Comparison of ENCODE assay signal across 8 cellular contexts in genomic region chr1:9494936-9495758, GRCh38. TPM values are rescaled to one million over a fixed set of nuclear protein-coding genes. Genes with fewer than 3 reads are reported as not detected.
DNase-seq lines count a peak whose midpoint lies in the region; ATAC-seq and TF ChIP-seq lines count a peak whose summit lies in the region.

No MANE protein-coding gene starts in this region.

- H3K9me3 Mint-ChIP-seq in neural crest cell, result no peaks in the 10 kb centered on the region

- H3K27me3 ChIP-seq in BLaER1 treated with 17β-estradiol and CSF1 and Interleukin-3, amounts not matched to agents 10 nM and 100 nM, result peaks cover 0 to 2% (median 0%) of the 10 kb centered on the region in 11 experiments; a peak in 1 of 22 replicates
- peaks cover 13% of the 10 kb centered on the region for H3K27me3 ChIP-seq in H7 (ENCODE audit: control insufficient read depth, insufficient read depth, low read length)
- peaks cover 6% of the 10 kb centered on the region for H3K27me3 ChIP-seq in fibroblast of lung (ENCODE audit: control insufficient read depth, insufficient read depth, low read length)
- H3K27me3 ChIP-seq in subcutaneous abdominal adipose tissue (ENCODE audit: control insufficient read depth in 5 of 5, insufficient read depth in 4 of 5, low read length in 5 of 5), result peaks cover 0 to 2% (median 0%) of the 10 kb centered on the region in 5 donors

- H4K20me1 ChIP-seq in BLaER1 treated with 17β-estradiol and CSF1 and Interleukin-3, amounts not matched to agents 10 nM and 100 nM, result no peaks in the 10 kb centered on the region
- H4K20me1 ChIP-seq in fibroblast of lung (ENCODE audit: control insufficient read depth, extremely low read depth, insufficient read depth, low read length), result no peaks in the 10 kb centered on the region

- peak overlapping the region; percentile 63 for H3K27ac Mint-ChIP-seq in neural crest cell (ENCODE audit: unreplicated experiment)

- peak overlapping the region; percentile 69 to 94 (median 85) for H3K4me2 ChIP-seq in BLaER1 treated with 17β-estradiol and CSF1 and Interleukin-3, amounts not matched to agents 10 nM and 100 nM
- H3K4me2 ChIP-seq in fibroblast of lung (ENCODE audit: extremely low read depth, insufficient read depth, low read length), result peak overlapping the region; percentile 64

- peaks cover 19% of the 10 kb centered on the region for H3K27me3 Mint-ChIP-seq in neural crest cell (ENCODE audit: low read depth)

- no peak overlapping the region for H3K4me3 Mint-ChIP-seq in neural crest cell

- DNase-seq in H7 (peak; percentile 95), NOMO-1 treated with DMSO at 0.1 percent for 48 hours (lab: John Stamatoyannopoulos, UW; ENCODE audit: unreplicated experiment) (peak; percentile 37), activated T-cell treated with anti-CD3 and anti-CD28 coated beads for 24 hours (ENCODE audit: low read depth) (peak; percentile 62), fibroblast of lung (ENCODE audit: low read depth in 2 of 2) (peak; percentile 30 to 46), neural crest cell (ENCODE audit: low read depth, low spot score) (peak; percentile 77)

- no peaks in the 10 kb centered on the region for H3K79me2 ChIP-seq in fibroblast of lung (ENCODE audit: control insufficient read depth, insufficient read depth, low read length)

- H3K4me3 ChIP-seq in BLaER1 treated with 17β-estradiol and CSF1 and Interleukin-3, amounts not matched to agents 10 nM and 100 nM, result peak overlapping the region; percentile 33 to 66 (median 54); a peak in 18 of 20 replicates
- H3K4me3 ChIP-seq in H7 (ENCODE audit: insufficient read depth, low read depth, low read length), result peak overlapping the region; percentile 29
- peak overlapping the region in 2 of 4 experiments; percentile 26 to 30 for H3K4me3 ChIP-seq in fibroblast of lung (replicated peaks in 1 of 4; ENCODE audit: control extremely low read depth in 1 of 4, insufficient read depth in 1 of 4, low read depth in 3 of 4, low read length in 4 of 4)
- H3K4me3 ChIP-seq in subcutaneous abdominal adipose tissue (ENCODE audit: low read depth in 1 of 5, low read length in 5 of 5), result peak overlapping the region in 4 of 5 donors; percentile 56 to 64 (median 58)

- peaks cover 4% of the 10 kb centered on the region for H3K4me1 Mint-ChIP-seq in neural crest cell

- peaks cover 0 to 16% (median 11%) of the 10 kb centered on the region in 11 experiments; a peak in 18 of 22 replicates for H3K9me3 ChIP-seq in BLaER1 treated with 17β-estradiol and CSF1 and Interleukin-3, amounts not matched to agents 10 nM and 100 nM (replicated peaks in 1 of 11)
- H3K9me3 ChIP-seq in fibroblast of lung (ENCODE audit: control insufficient read depth, insufficient read depth, low read depth, low read length) (no peaks in the 10 kb centered on the region), subcutaneous abdominal adipose tissue (ENCODE audit: control insufficient read depth in 5 of 5, low read length in 5 of 5) (no peaks in the 10 kb centered on the region)

- peak; percentile 71 for TF ChIP-seq CTCF in fibroblast of lung (conservative IDR thresholded peaks at IDR 0.05 in 1 of 2, IDR thresholded peaks at IDR 0.05 in 1 of 2; ENCODE audit: low read depth in 1 of 2, low read length in 2 of 2)
- TF ChIP-seq CTCF in neural crest cell (conservative IDR thresholded peaks at IDR 0.05), result peak; percentile 98

- H3K4me1 ChIP-seq in BLaER1 treated with 17β-estradiol and CSF1 and Interleukin-3, amounts not matched to agents 10 nM and 100 nM, result peaks cover 9 to 18% (median 16%) of the 10 kb centered on the region in 10 experiments
- peaks cover 6% of the 10 kb centered on the region for H3K4me1 ChIP-seq in fibroblast of lung (ENCODE audit: control insufficient read depth, extremely low read depth, insufficient read depth, low read length)
- H3K4me1 ChIP-seq in subcutaneous abdominal adipose tissue (ENCODE audit: control insufficient read depth in 5 of 5, insufficient read depth in 5 of 5, low read length in 5 of 5), result peaks cover 2 to 19% (median 16%) of the 10 kb centered on the region in 5 donors

- H3K27ac ChIP-seq in BLaER1 treated with 17β-estradiol and CSF1 and Interleukin-3, amounts not matched to agents 10 nM and 100 nM, result peak overlapping the region in 8 of 11 experiments; percentile 15 to 52 (median 46); a peak in 9 of 22 replicates
- H3K27ac ChIP-seq in fibroblast of lung (ENCODE audit: insufficient read depth, low read length), result no peak overlapping the region
- no peak overlapping the region for H3K27ac ChIP-seq in subcutaneous abdominal adipose tissue (ENCODE audit: low read depth, low read length)

- ATAC-seq in HG03342 (IDR thresholded peaks at IDR 0.05; ENCODE audit: unreplicated experiment), result no peak

- peak overlapping the region in 10 of 11 experiments; percentile 15 to 72 (median 62); a peak in 17 of 22 replicates for H3K9ac ChIP-seq in BLaER1 treated with 17β-estradiol and CSF1 and Interleukin-3, amounts not matched to agents 10 nM and 100 nM
- H3K9ac ChIP-seq in fibroblast of lung (ENCODE audit: insufficient read depth, low read length) (peak overlapping the region; percentile 16), subcutaneous abdominal adipose tissue (ENCODE audit: low read length in 5 of 5) (no peak overlapping the region)

- H3K36me3 Mint-ChIP-seq in neural crest cell (ENCODE audit: low read depth), result no peaks in the 10 kb centered on the region

- no peaks in the 10 kb centered on the region for H3K36me3 ChIP-seq in BLaER1 treated with 17β-estradiol and CSF1 and Interleukin-3, amounts not matched to agents 10 nM and 100 nM
- H3K36me3 ChIP-seq in H7 (replicated peaks; ENCODE audit: control insufficient read depth, insufficient read depth, low read length), result no peaks in the 10 kb centered on the region
- H3K36me3 ChIP-seq in fibroblast of lung (ENCODE audit: control insufficient read depth, insufficient read depth, low read length), result no peaks in the 10 kb centered on the region
- no peaks in the 10 kb centered on the region for H3K36me3 ChIP-seq in subcutaneous abdominal adipose tissue (ENCODE audit: control insufficient read depth in 5 of 5, insufficient read depth in 5 of 5, low read length in 5 of 5)

- peak overlapping the region; percentile 73 for H2AFZ ChIP-seq in fibroblast of lung (ENCODE audit: low read length)

RNA-seq across cellular contexts. Expression of gene SLC25A33, which starts 44.1 kb away (rescaled TPM):
- total RNA-seq in H7 (2014; rRNA removed; shearing (Covaris generic)), result 17.4 and 23.2 TPM in 2 replicates
- 4.8 and 4.9 TPM in 2 replicates for total RNA-seq in fibroblast of lung
- polyA plus RNA-seq in fibroblast of lung, result 3.5 and 4.6 TPM in 2 replicates
- 2.8 and 4.4 TPM in 2 replicates for polyA plus RNA-seq in fibroblast of lung (2012)
- 1.9 and 2.0 TPM in 2 replicates for polyA minus RNA-seq in fibroblast of lung (ENCODE audit: low replicate concordance)
- 13.3 and 13.5 TPM in 2 replicates for total RNA-seq in neural crest cell

Comparison
In these comparisons a context has a peak if more than half of its experiments do, and no peak if none do; other contexts are left out.
1. H3K27ac ChIP-seq: peak in BLaER1 treated with 17β-estradiol and CSF1 and Interleukin-3, amounts not matched to agents 10 nM and 100 nM (8 of 11); none in fibroblast of lung (single experiment) and subcutaneous abdominal adipose tissue (single experiment).
2. H3K9ac ChIP-seq: peak in BLaER1 treated with 17β-estradiol and CSF1 and Interleukin-3, amounts not matched to agents 10 nM and 100 nM (10 of 11) and fibroblast of lung (single experiment); none in subcutaneous abdominal adipose tissue (0 of 5).
3. DNase-seq: peak in every context shown above with its lines; median percentile 95 in H7; 77 in neural crest cell; 62 in activated T-cell treated with anti-CD3 and anti-CD28 coated beads for 24 hours; 38 in fibroblast of lung; 37 in NOMO-1 treated with DMSO at 0.1 percent for 48 hours.